In the genomic region with DNA sequence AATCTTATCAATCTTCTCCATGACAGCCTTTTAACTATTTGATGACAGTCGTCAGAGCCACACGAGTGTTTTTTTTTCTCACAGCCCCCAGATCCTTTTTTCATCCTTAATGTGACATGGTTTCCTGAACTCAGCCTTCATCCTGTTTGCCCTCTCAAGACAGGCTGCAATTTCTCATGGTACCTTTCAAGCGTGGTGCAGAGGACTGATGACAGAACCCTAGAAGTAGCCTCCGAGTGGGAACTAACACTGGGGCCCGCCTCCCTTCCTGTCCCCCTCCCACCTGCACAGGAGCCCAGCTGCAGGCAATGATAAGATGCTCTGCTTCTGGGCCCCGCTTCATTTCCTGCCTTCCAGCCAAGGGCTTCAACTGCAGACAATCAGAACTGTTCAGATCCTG, we compare ENCODE assay signal across 13 cellular contexts.
DNase-seq lines count a peak whose midpoint lies in the region; ATAC-seq and TF ChIP-seq lines count a peak whose summit lies in the region.
"Had no signal": no experiment of that assay in that cellular context is flagged by ENCODE, and none has a peak within 500 bp of the region (broad histone marks: within the 10 kb centered on the region; RNA-seq: fewer than 3 reads in every experiment).

No MANE protein-coding gene starts in this region.

- H3K4me1 Mint-ChIP-seq in activated CD8-positive, alpha-beta T cell treated with anti-CD3 and anti-CD28 coated beads, Interleukin-2, amount 10 ng/mL, durations not matched to agents 7 days and 5 days (ENCODE audit: low read depth), result peaks cover 68% of the 10 kb centered on the region
- H3K4me1 Mint-ChIP-seq in endothelial cell (ENCODE audit: unreplicated experiment), result peaks cover 57% of the 10 kb centered on the region

- no peak overlapping the region for H3K27ac ChIP-seq in substantia nigra (ENCODE audit: low read depth, low read length, poor library complexity, severe bottlenecking)
- H3K27ac ChIP-seq: vagina had no signal

- H3K36me3 Mint-ChIP-seq in activated CD8-positive, alpha-beta T cell treated with anti-CD3 and anti-CD28 coated beads, Interleukin-2, amount 10 ng/mL, durations not matched to agents 7 days and 5 days (ENCODE audit: low read depth), result peaks cover 5% of the 10 kb centered on the region
- peaks cover 9% of the 10 kb centered on the region for H3K36me3 Mint-ChIP-seq in endothelial cell (ENCODE audit: low read depth, unreplicated experiment)
- H3K36me3 Mint-ChIP-seq: mesothelial cell of epicardium had no signal

- CTCF ChIA-PET in activated CD8-positive, alpha-beta T cell treated with anti-CD3 and anti-CD28 coated beads, Interleukin-2, amount 10 ng/mL, durations not matched to agents 7 days and 5 days (lab: Charles Lee), result no interaction called here

- ATAC-seq in activated CD8-positive, alpha-beta T cell treated with anti-CD3 and anti-CD28 coated beads, Interleukin-2, amount 10 ng/mL, durations not matched to agents 7 days and 5 days, result peak; percentile 70
- ATAC-seq in GM18870 (IDR thresholded peaks at IDR 0.05; ENCODE audit: unreplicated experiment), result no peak

- no peaks in the 10 kb centered on the region for H3K9me2 ChIP-seq in Loucy (replicated peaks; ENCODE audit: low read depth, low read length)

- peak overlapping the region; percentile 58 for H3K4me3 ChIP-seq in Loucy (ENCODE audit: low read length, poor library complexity, severe bottlenecking)
- H3K4me3 ChIP-seq: vagina had no signal

- H3K27me3 ChIP-seq in Loucy (ENCODE audit: insufficient read depth, low read length, poor library complexity, severe bottlenecking), result no peaks in the 10 kb centered on the region
- H3K27me3 ChIP-seq: vagina had no signal

- TF ChIP-seq CTCF in Loucy (conservative IDR thresholded peaks at IDR 0.05; ENCODE audit: low read length) (no peak), endothelial cell (IDR thresholded peaks at IDR 0.05; ENCODE audit: unreplicated experiment) (no peak)

- no peak overlapping the region for H2AFZ ChIP-seq in Loucy (ENCODE audit: low read length)

- H3K27me3 Mint-ChIP-seq in activated CD8-positive, alpha-beta T cell treated with anti-CD3 and anti-CD28 coated beads, Interleukin-2, amount 10 ng/mL, durations not matched to agents 7 days and 5 days (ENCODE audit: low read depth), result no peaks in the 10 kb centered on the region
- peaks cover 5% of the 10 kb centered on the region for H3K27me3 Mint-ChIP-seq in endothelial cell (ENCODE audit: unreplicated experiment)

- no peaks in the 10 kb centered on the region for H3K9me3 ChIP-seq in Loucy (ENCODE audit: insufficient read depth, low read depth, low read length)
- H3K9me3 ChIP-seq: vagina had no signal

- no peaks in the 10 kb centered on the region for H3K9me3 Mint-ChIP-seq in activated CD8-positive, alpha-beta T cell treated with anti-CD3 and anti-CD28 coated beads, Interleukin-2, amount 10 ng/mL, durations not matched to agents 7 days and 5 days (ENCODE audit: insufficient read depth)
- no peaks in the 10 kb centered on the region for H3K9me3 Mint-ChIP-seq in endothelial cell (ENCODE audit: unreplicated experiment)

- DNase-seq in activated CD8-positive, alpha-beta T cell treated with anti-CD3 and anti-CD28 coated beads, Interleukin-2, amount 10 ng/mL, durations not matched to agents 7 days and 5 days, result peak; percentile 72
- peak; percentile 68 for DNase-seq in endothelial cell (ENCODE audit: low spot score)
- DNase-seq in stimulated activated CD8-positive, alpha-beta memory T cell treated with anti-CD3 and anti-CD28 coated beads, Interleukin-4, amount 100 ng/mL, for 48 hours, result peak; percentile 53
- no peak for DNase-seq in NCI-H2227 treated with DMSO at 0.1 percent for 48 hours (lab: John Stamatoyannopoulos, UW)
- DNase-seq in epidermal melanocyte (ENCODE audit: insufficient read length, low spot score), result no peak
- no peak for DNase-seq in substantia nigra (lab: John Stamatoyannopoulos, UW)
- DNase-seq: caudate nucleus, DMS153, NCI-H510A treated with DMSO at 0.1 percent for 48 hours had no signal

- peak overlapping the region; percentile 80 for H3K4me2 ChIP-seq in Loucy (ENCODE audit: low read depth, low read length, poor library complexity, severe bottlenecking)

- peak overlapping the region; percentile 87 for H3K27ac Mint-ChIP-seq in activated CD8-positive, alpha-beta T cell treated with anti-CD3 and anti-CD28 coated beads, Interleukin-2, amount 10 ng/mL, durations not matched to agents 7 days and 5 days
- peak overlapping the region; percentile 89 for H3K27ac Mint-ChIP-seq in endothelial cell (ENCODE audit: unreplicated experiment)
- H3K27ac Mint-ChIP-seq: mesothelial cell of epicardium had no signal

- H3K9ac ChIP-seq in Loucy (ENCODE audit: low read depth, low read length, poor library complexity, severe bottlenecking), result peak overlapping the region; percentile 61

- H3K36me3 ChIP-seq in Loucy (ENCODE audit: insufficient read depth, low read length), result no peaks in the 10 kb centered on the region
- H3K36me3 ChIP-seq: vagina had no signal

- H3K4me3 Mint-ChIP-seq in activated CD8-positive, alpha-beta T cell treated with anti-CD3 and anti-CD28 coated beads, Interleukin-2, amount 10 ng/mL, durations not matched to agents 7 days and 5 days, result peak overlapping the region; percentile 28
- H3K4me3 Mint-ChIP-seq in endothelial cell (ENCODE audit: unreplicated experiment), result peak overlapping the region; percentile 56
- H3K4me3 Mint-ChIP-seq: mesothelial cell of epicardium had no signal

- H3F3A ChIP-seq in Loucy (ENCODE audit: low read depth), result peaks cover 20% of the 10 kb centered on the region; the same call in 1 of the 2 replicates

- H3K4me1 ChIP-seq in Loucy (ENCODE audit: insufficient read depth, low read length, poor library complexity, severe bottlenecking), result peaks cover 82% of the 10 kb centered on the region
- H3K4me1 ChIP-seq: vagina had no signal

- H3K79me2 ChIP-seq in Loucy (ENCODE audit: insufficient read depth, low read length), result no peaks in the 10 kb centered on the region

- POLR2A ChIA-PET in activated CD8-positive, alpha-beta T cell treated with anti-CD3 and anti-CD28 coated beads, Interleukin-2, amount 10 ng/mL, durations not matched to agents 7 days and 5 days (lab: Charles Lee), result interaction anchor here (0.8 kb wide), 1 partner anchor 116 kb away, joined by 4 read pairs; no protein-coding TSS in a partner anchor

- H4K20me1 ChIP-seq in Loucy (ENCODE audit: insufficient read depth, low read length, poor library complexity, severe bottlenecking), result no peaks in the 10 kb centered on the region

Comparison
In these comparisons a context has a peak if more than half of its experiments do, and no peak if none do; other contexts are left out.
1. DNase-seq: peak in activated CD8-positive, alpha-beta T cell treated with anti-CD3 and anti-CD28 coated beads, Interleukin-2, amount 10 ng/mL, durations not matched to agents 7 days and 5 days (single experiment), endothelial cell (single experiment) and stimulated activated CD8-positive, alpha-beta memory T cell treated with anti-CD3 and anti-CD28 coated beads, Interleukin-4, amount 100 ng/mL, for 48 hours (single experiment); none in NCI-H2227 treated with DMSO at 0.1 percent for 48 hours (single experiment), epidermal melanocyte (single experiment) and substantia nigra (0 of 49).